ENCODE assay signal across 1 cellular context in genomic region chr6:144528605-144529425, GRCh38.
TF ChIP-seq lines count a peak whose summit lies in the region.

No MANE protein-coding gene starts in this region.

TF ChIP-seq in HEK293, 187 proteins besides CTCF, POLR2A, EP300 and RAD21 (continued from another document):
- TF ChIP-seq ZNF449 (tag by site-specific recombination; IDR thresholded peaks at IDR 0.05) (peak; percentile 73; the same call in 1 of the 2 replicates), ZFHX2 (tag by site-specific recombination; conservative IDR thresholded peaks at IDR 0.05) (no peak), ZNF530 (tag by site-specific recombination; IDR thresholded peaks at IDR 0.05; ENCODE audit: low read depth) (no peak), KLF9 (tag by site-specific recombination; IDR thresholded peaks at IDR 0.05; ENCODE audit: low read depth) (peak; percentile 47; the same call in 1 of the 2 replicates), ZBTB44 (tag by site-specific recombination; IDR thresholded peaks at IDR 0.05) (no peak), MEIS1 (CRISPR knock-in tag; IDR thresholded peaks at IDR 0.05; ENCODE audit: borderline replicate concordance) (no peak), ZNF184 (tag by site-specific recombination; IDR thresholded peaks at IDR 0.05) (no peak)
